ENCODE assay signal across 34 cellular contexts in the genomic region with DNA sequence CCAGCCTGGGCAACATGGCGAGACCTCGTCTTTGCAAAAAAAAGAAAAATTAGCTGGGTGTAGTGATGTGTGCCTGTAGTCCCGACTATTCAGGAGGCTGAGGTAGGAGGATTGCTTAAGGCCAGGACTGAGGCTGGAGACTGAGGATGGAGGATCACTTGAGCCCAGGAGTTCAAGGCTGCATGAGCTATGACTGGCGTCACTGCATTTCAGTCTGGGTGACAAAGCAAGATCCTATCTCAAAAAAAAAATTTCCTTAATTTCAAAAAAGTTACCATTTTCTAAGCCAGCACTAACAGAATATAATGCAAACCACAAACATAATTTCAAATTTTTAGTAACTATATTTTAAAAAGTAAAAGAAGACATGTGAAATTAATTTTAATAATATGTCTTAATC. TPM values are rescaled to one million over a fixed set of nuclear protein-coding genes. Genes with fewer than 3 reads are reported as not detected.
"Had no signal": no experiment of that assay in that cellular context is flagged by ENCODE, and none has a peak within 500 bp of the region (broad histone marks: within the 10 kb centered on the region; RNA-seq: fewer than 3 reads in every experiment).

No MANE protein-coding gene starts in this region.

- H3K4me3 ChIP-seq: ascending aorta, cardiac muscle cell, Peyer's patch had no signal

- H3K9ac ChIP-seq: KMS-11 had no signal

- H3K27ac Mint-ChIP-seq: activated CD4-positive, alpha-beta memory T cell treated with anti-CD3 and anti-CD28 coated beads, Interleukin-2, amount 10 ng/mL, durations not matched to agents 7 days and 5 days; activated CD8-positive, alpha-beta memory T cell treated with anti-CD3 and anti-CD28 coated beads, Interleukin-2, amount 10 ng/mL, durations not matched to agents 7 days and 5 days; activated naive CD8-positive, alpha-beta T cell treated with anti-CD3 and anti-CD28 coated beads for 36 hours; activated T-cell treated with anti-CD3 and anti-CD28 coated beads, Interleukin-2, amount 50 U/mL, for 72 hours; activated T-helper 17 cell treated with anti-CD3 and anti-CD28 coated beads, Interleukin-2, amount 50 U/mL, for 72 hours had no signal

- H3K4me2 ChIP-seq: KMS-11 had no signal

- H3K27me3 Mint-ChIP-seq: activated CD4-positive, alpha-beta memory T cell treated with anti-CD3 and anti-CD28 coated beads, Interleukin-2, amount 10 ng/mL, durations not matched to agents 7 days and 5 days; activated naive CD8-positive, alpha-beta T cell treated with anti-CD3 and anti-CD28 coated beads for 36 hours; activated T-helper 17 cell treated with anti-CD3 and anti-CD28 coated beads, Interleukin-2, amount 50 U/mL, for 72 hours; central memory CD8-positive, alpha-beta T cell had no signal

- H3K4me1 ChIP-seq: ascending aorta, Peyer's patch had no signal

- DNase-seq: activated CD4-positive, alpha-beta memory T cell treated with anti-CD3 and anti-CD28 coated beads, Interleukin-2, amount 10 ng/mL, durations not matched to agents 7 days and 5 days; activated CD4-positive, alpha-beta T cell treated with anti-CD3 and anti-CD28 coated beads for 1 hour; activated CD4-positive, alpha-beta T cell treated with anti-CD3 and anti-CD28 coated beads for 48 hours; activated CD4-positive, CD25-positive, alpha-beta regulatory T cell; activated CD8-positive, alpha-beta memory T cell treated with anti-CD3 and anti-CD28 coated beads for 24 hours; activated CD8-positive, alpha-beta memory T cell treated with anti-CD3 and anti-CD28 coated beads, Interleukin-2, amount 10 ng/mL, durations not matched to agents 7 days and 5 days; activated effector memory CD4-positive, alpha-beta T cell treated with anti-CD3 and anti-CD28 coated beads, Interleukin-2, amount 50 U/mL, for 16 hours; activated naive CD4-positive, alpha-beta T cell; activated naive CD4-positive, alpha-beta T cell treated with anti-CD3 and anti-CD28 coated beads, Interleukin-2, amount 50 U/mL, for 16 hours; activated naive CD8-positive, alpha-beta T cell treated with anti-CD3 and anti-CD28 coated beads for 36 hours; activated T-cell treated with anti-CD3 and anti-CD28 coated beads, Interleukin-2, amount 50 U/mL, for 1 hour; activated T-cell treated with anti-CD3 and anti-CD28 coated beads, Interleukin-2, amount 50 U/mL, for 72 hours; amniotic stem cell; MM.1S; NCI-H1092 treated with DMSO at 0.1 percent for 48 hours; NCI-H1417 treated with DMSO at 0.1 percent for 48 hours; NCI-H187 treated with DMSO at 0.1 percent for 48 hours; NCI-H2081; NCI-H2171 treated with DMSO at 0.1 percent for 48 hours; NCI-H2227 treated with DMSO at 0.1 percent for 48 hours; NCI-H446; NCI-H524; PC-3; Peyer's patch; SIG-M5; T1000; WERI-Rb-1 had no signal

- H3K27ac ChIP-seq: ascending aorta, cardiac muscle cell, KMS-11, Peyer's patch, RWPE1, WERI-Rb-1 had no signal

- H3K9me3 ChIP-seq: ascending aorta, Peyer's patch had no signal

- H3K4me3 Mint-ChIP-seq: activated CD4-positive, alpha-beta memory T cell treated with anti-CD3 and anti-CD28 coated beads, Interleukin-2, amount 10 ng/mL, durations not matched to agents 7 days and 5 days; activated CD8-positive, alpha-beta memory T cell treated with anti-CD3 and anti-CD28 coated beads, Interleukin-2, amount 10 ng/mL, durations not matched to agents 7 days and 5 days; activated naive CD8-positive, alpha-beta T cell treated with anti-CD3 and anti-CD28 coated beads for 36 hours; activated T-cell treated with anti-CD3 and anti-CD28 coated beads, Interleukin-2, amount 50 U/mL, for 72 hours; activated T-helper 17 cell treated with anti-CD3 and anti-CD28 coated beads, Interleukin-2, amount 50 U/mL, for 72 hours; central memory CD8-positive, alpha-beta T cell had no signal

- H3K4me1 Mint-ChIP-seq: activated T-helper 17 cell treated with anti-CD3 and anti-CD28 coated beads, Interleukin-2, amount 50 U/mL, for 72 hours; central memory CD8-positive, alpha-beta T cell had no signal

- H3K36me3 Mint-ChIP-seq: activated CD8-positive, alpha-beta memory T cell treated with anti-CD3 and anti-CD28 coated beads, Interleukin-2, amount 10 ng/mL, durations not matched to agents 7 days and 5 days; activated naive CD8-positive, alpha-beta T cell treated with anti-CD3 and anti-CD28 coated beads for 36 hours had no signal

- H3K27me3 ChIP-seq: ascending aorta, cardiac muscle cell, Peyer's patch had no signal

- H3K36me3 ChIP-seq: ascending aorta, cardiac muscle cell, Peyer's patch, WERI-Rb-1 had no signal

- H3K9me3 Mint-ChIP-seq: activated CD4-positive, alpha-beta memory T cell treated with anti-CD3 and anti-CD28 coated beads, Interleukin-2, amount 10 ng/mL, durations not matched to agents 7 days and 5 days; activated naive CD8-positive, alpha-beta T cell treated with anti-CD3 and anti-CD28 coated beads for 36 hours; activated T-cell treated with anti-CD3 and anti-CD28 coated beads, Interleukin-2, amount 50 U/mL, for 72 hours; activated T-helper 17 cell treated with anti-CD3 and anti-CD28 coated beads, Interleukin-2, amount 50 U/mL, for 72 hours; central memory CD8-positive, alpha-beta T cell had no signal

- ATAC-seq: activated CD8-positive, alpha-beta memory T cell treated with anti-CD3 and anti-CD28 coated beads, Interleukin-2, amount 10 ng/mL, durations not matched to agents 7 days and 5 days; activated T-cell treated with anti-CD3 and anti-CD28 coated beads, Interleukin-2, amount 50 U/mL, for 72 hours; activated T-helper 17 cell treated with anti-CD3 and anti-CD28 coated beads, Interleukin-2, amount 50 U/mL, for 72 hours; PC-3; Right ventricle myocardium inferior had no signal

RNA-seq across cellular contexts. Expression of a gene that starts 13.4 kb away (rescaled TPM):
- total RNA-seq: cardiac muscle cell had no signal
